ENCODE assay signal across 9 cellular contexts in the genomic region with DNA sequence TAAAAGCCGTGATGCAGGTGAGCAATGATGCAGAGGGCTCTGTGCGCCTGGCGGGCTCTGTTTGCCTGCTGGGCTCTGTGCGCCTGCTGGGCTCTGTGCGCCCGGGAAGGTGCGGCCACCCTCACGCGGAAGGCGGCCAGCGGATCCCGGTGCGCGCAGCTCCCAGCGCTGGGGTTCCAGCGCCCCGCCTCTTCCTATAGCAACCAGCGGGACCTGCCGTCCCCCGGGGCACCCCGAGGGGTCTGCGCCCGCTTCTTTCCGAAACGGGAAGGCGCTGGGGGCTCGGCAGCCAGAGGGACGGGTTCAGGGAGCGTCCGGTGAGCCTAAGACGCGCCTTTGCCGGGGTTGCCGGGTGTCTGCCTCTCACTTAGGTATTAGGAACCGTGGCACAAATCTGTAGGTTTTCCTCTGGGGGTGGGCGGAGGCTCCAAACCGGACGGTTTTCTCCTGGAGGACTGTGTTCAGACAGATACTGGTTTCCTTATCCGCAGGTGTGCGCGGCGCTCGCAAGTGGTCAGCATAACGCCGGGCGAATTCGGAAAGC. TPM values are rescaled to one million over a fixed set of nuclear protein-coding genes. Genes with fewer than 3 reads are reported as not detected.
DNase-seq lines count a peak whose midpoint lies in the region; ATAC-seq, FAIRE-seq and TF ChIP-seq lines count a peak whose summit lies in the region.
"Had no signal": no experiment of that assay in that cellular context is flagged by ENCODE, and none has a peak within 500 bp of the region (broad histone marks: within the 10 kb centered on the region; RNA-seq: fewer than 3 reads in every experiment).

No MANE protein-coding gene starts in this region.

- H3K27me3 ChIP-seq in duodenal mucosa (ENCODE audit: control insufficient read depth in 1 of 2, insufficient read depth in 2 of 2, low read length in 2 of 2), result peaks cover 0 to 5% of the 10 kb centered on the region in 2 donors
- no peaks in the 10 kb centered on the region for H3K27me3 ChIP-seq in mesendoderm (ENCODE audit: insufficient read depth, low read length, poor library complexity)

- no peaks in the 10 kb centered on the region for H3K79me1 ChIP-seq in mesendoderm (ENCODE audit: low read length)

- H3K4me1 Mint-ChIP-seq in activated CD4-positive, alpha-beta T cell treated with anti-CD3 and anti-CD28 coated beads for 36 hours, result peaks cover 7% of the 10 kb centered on the region

- H3K36me3 ChIP-seq in OCI-LY7 (ENCODE audit: insufficient read depth, low read length) (no peaks in the 10 kb centered on the region), duodenal mucosa (ENCODE audit: control insufficient read depth in 1 of 2, insufficient read depth in 2 of 2, low read length in 2 of 2) (peaks cover 7 to 21% of the 10 kb centered on the region in 2 donors), mesendoderm (ENCODE audit: control insufficient read depth, insufficient read depth, low read length) (no peaks in the 10 kb centered on the region)

- no peak overlapping the region for H4K5ac ChIP-seq in mesendoderm (ENCODE audit: low read length)

- H3K4me3 ChIP-seq in OCI-LY7 (ENCODE audit: low read depth, low read length, poor library complexity, severe bottlenecking), result no peak overlapping the region
- H3K4me3 ChIP-seq in duodenal mucosa (ENCODE audit: low read depth in 1 of 2, low read length in 2 of 2), result peak overlapping the region; percentile 71 to 73
- H3K4me3 ChIP-seq in mesendoderm (ENCODE audit: low read length), result peak overlapping the region; percentile 44

- no peaks in the 10 kb centered on the region for H4K20me1 ChIP-seq in OCI-LY7 (ENCODE audit: insufficient read depth, low read length)

- H2BK120ac ChIP-seq in mesendoderm (ENCODE audit: low read depth, low read length), result no peak overlapping the region

- H3K23ac ChIP-seq in mesendoderm (ENCODE audit: low read length), result peak overlapping the region; percentile 66

- H3K9ac ChIP-seq in duodenal mucosa (ENCODE audit: low read depth in 1 of 2, low read length in 2 of 2) (no peak overlapping the region), mesendoderm (ENCODE audit: low read length) (peak overlapping the region; percentile 75)

- H3K4ac ChIP-seq in mesendoderm (ENCODE audit: low read depth, low read length), result no peak overlapping the region

- no peak for TF ChIP-seq CTCF in OCI-LY7 (conservative IDR thresholded peaks at IDR 0.05; ENCODE audit: low read length)

- no peak for TF ChIP-seq POLR2A in GM12892 (IDR thresholded peaks at IDR 0.05; ENCODE audit: low read depth, low read length)

- FAIRE-seq in GM12892 (lab: Jason Lieb, UNC), result no peak
- FAIRE-seq: colon had no signal

- ATAC-seq in activated CD4-positive, alpha-beta T cell treated with anti-CD3 and anti-CD28 coated beads for 36 hours, result peak; percentile 56

- H3K27me3 Mint-ChIP-seq in activated CD4-positive, alpha-beta T cell treated with anti-CD3 and anti-CD28 coated beads for 36 hours, result no peaks in the 10 kb centered on the region

- POLR2A ChIA-PET in activated CD4-positive, alpha-beta T cell treated with anti-CD3 and anti-CD28 coated beads for 36 hours (lab: Charles Lee), result no interaction called here
- POLR2A ChIA-PET in OCI-LY7 (lab: Charles Lee), result no interaction called here

- peaks cover 14% of the 10 kb centered on the region for H3K36me3 Mint-ChIP-seq in activated CD4-positive, alpha-beta T cell treated with anti-CD3 and anti-CD28 coated beads for 36 hours (ENCODE audit: low read depth)

- H2AFZ ChIP-seq in OCI-LY7 (ENCODE audit: low read length), result no peak overlapping the region

- no peak overlapping the region for H2BK5ac ChIP-seq in mesendoderm (ENCODE audit: low read length)

- no peaks in the 10 kb centered on the region for H3K9me3 ChIP-seq in OCI-LY7 (ENCODE audit: low read length)
- H3K9me3 ChIP-seq in duodenal mucosa (ENCODE audit: control insufficient read depth in 1 of 2, low read length in 2 of 2), result no peaks in the 10 kb centered on the region

- H3K56ac ChIP-seq in mesendoderm (ENCODE audit: low read length), result peak overlapping the region; percentile 84

- WGBS in mesendoderm (ENCODE audit: extremely low coverage, insufficient coverage, low lambda C conversion rate), result no CpG with 5 or more reads among the region's 47 CpGs

- no peak overlapping the region for H3K18ac ChIP-seq in mesendoderm (ENCODE audit: low read length)

- no peak overlapping the region for H2BK15ac ChIP-seq in mesendoderm (replicated peaks; ENCODE audit: low read depth)

- H3K9me3 Mint-ChIP-seq in activated CD4-positive, alpha-beta T cell treated with anti-CD3 and anti-CD28 coated beads for 36 hours (ENCODE audit: low read depth), result no peaks in the 10 kb centered on the region

- DNase-seq in activated CD4-positive, alpha-beta T cell treated with anti-CD3 and anti-CD28 coated beads for 36 hours, result peak; percentile 40
- DNase-seq in activated CD4-positive, alpha-beta T cell treated with anti-CD3 and anti-CD28 coated beads for 1 hour, result no peak
- DNase-seq in OCI-LY7 (ENCODE audit: low spot score), result no peak
- peak; percentile 49 for DNase-seq in mesendoderm
- DNase-seq in MV-4-11 (lab: John Stamatoyannopoulos, UW), result no peak
- no peak for DNase-seq in foreskin melanocyte
- DNase-seq in GM12892 (ENCODE audit: insufficient read length), result no peak

- H3K79me2 ChIP-seq in OCI-LY7 (ENCODE audit: insufficient read depth, low read depth, low read length), result no peaks in the 10 kb centered on the region
- H3K79me2 ChIP-seq in mesendoderm (ENCODE audit: control insufficient read depth, insufficient read depth, low read length), result no peaks in the 10 kb centered on the region

- H4K8ac ChIP-seq in mesendoderm (ENCODE audit: low read depth, low read length), result no peak overlapping the region

- peak overlapping the region; percentile 79 for H3K4me3 Mint-ChIP-seq in activated CD4-positive, alpha-beta T cell treated with anti-CD3 and anti-CD28 coated beads for 36 hours

- BruUV-seq in OCI-LY7 (replicated peaks; lab: Mats Ljungman, UMichigan), result no TSS peak

- intact Hi-C loops in activated CD4-positive, alpha-beta T cell treated with anti-CD3 and anti-CD28 coated beads for 36 hours (cut with DNase I, micrococcal nuclease), result no loop called here
- intact Hi-C loops in OCI-LY7 (cut with micrococcal nuclease; ENCODE audit: unreplicated experiment), result no loop called here

- H3K9me2 ChIP-seq in OCI-LY7 (ENCODE audit: insufficient read depth, low read length), result no peaks in the 10 kb centered on the region

- no peak overlapping the region for H3K27ac Mint-ChIP-seq in activated CD4-positive, alpha-beta T cell treated with anti-CD3 and anti-CD28 coated beads for 36 hours

- no peak overlapping the region for H2AK5ac ChIP-seq in mesendoderm (ENCODE audit: low read length)

- H3K4me2 ChIP-seq in OCI-LY7 (ENCODE audit: low read length) (peak overlapping the region; percentile 10; the same call in 1 of the 2 replicates), mesendoderm (ENCODE audit: low read length) (peak overlapping the region; percentile 93)

- no peaks in the 10 kb centered on the region for H3K4me1 ChIP-seq in OCI-LY7 (ENCODE audit: insufficient read depth, low read length, poor library complexity, severe bottlenecking)
- H3K4me1 ChIP-seq in duodenal mucosa (ENCODE audit: control insufficient read depth in 1 of 2, insufficient read depth in 2 of 2, low read length in 2 of 2), result peaks cover 0 to 16% of the 10 kb centered on the region in 2 donors
- H3K4me1 ChIP-seq in mesendoderm (ENCODE audit: control insufficient read depth, low read depth, low read length), result no peaks in the 10 kb centered on the region

- no peak overlapping the region for H3K27ac ChIP-seq in OCI-LY7 (ENCODE audit: low read depth, low read length, poor library complexity, severe bottlenecking)
- H3K27ac ChIP-seq in duodenal mucosa (ENCODE audit: low read depth, low read length), result no peak overlapping the region
- peak overlapping the region; percentile 26 for H3K27ac ChIP-seq in mesendoderm (ENCODE audit: low read depth, low read length)

- CTCF ChIA-PET in activated CD4-positive, alpha-beta T cell treated with anti-CD3 and anti-CD28 coated beads for 36 hours (lab: Charles Lee), result interaction anchor here (1.0 to 1.2 kb wide), 3 partner anchors 9 to 21 kb away, joined by 3 to 5 read pairs (median 4); no protein-coding TSS in a partner anchor
- CTCF ChIA-PET in OCI-LY7 (lab: Charles Lee; ENCODE audit: unreplicated experiment), result no interaction called here

RNA-seq across cellular contexts. Expression of gene PRMT2, which starts 31.8 kb away (rescaled TPM):
- total RNA-seq in activated CD4-positive, alpha-beta T cell treated with anti-CD3 and anti-CD28 coated beads for 36 hours, result 10 to 100 TPM; 60.9 to 74.1 TPM
- 30.5 and 46.4 TPM in 2 replicates for total RNA-seq in OCI-LY7 (2014; rRNA removed; shearing (Covaris generic))
- 32.8 and 34.3 TPM in 2 replicates for total RNA-seq in OCI-LY7 (2022)
- polyA plus RNA-seq in mesendoderm (2013, experiment 1 of 2), result 27.8 TPM
- polyA plus RNA-seq in mesendoderm (2013, experiment 2 of 2), result 28.0 TPM
- 36.5 TPM for polyA plus RNA-seq in GM12892 (2012; ENCODE audit: missing spikeins)

Comparison
In these comparisons a context has a peak if more than half of its experiments do, and no peak if none do; other contexts are left out.
1. DNase-seq: peak in activated CD4-positive, alpha-beta T cell treated with anti-CD3 and anti-CD28 coated beads for 36 hours (single experiment) and mesendoderm (single experiment); none in activated CD4-positive, alpha-beta T cell treated with anti-CD3 and anti-CD28 coated beads for 1 hour (single experiment), OCI-LY7 (single experiment), MV-4-11 (single experiment), foreskin melanocyte (single experiment) and GM12892 (single experiment).